In the genomic region with DNA sequence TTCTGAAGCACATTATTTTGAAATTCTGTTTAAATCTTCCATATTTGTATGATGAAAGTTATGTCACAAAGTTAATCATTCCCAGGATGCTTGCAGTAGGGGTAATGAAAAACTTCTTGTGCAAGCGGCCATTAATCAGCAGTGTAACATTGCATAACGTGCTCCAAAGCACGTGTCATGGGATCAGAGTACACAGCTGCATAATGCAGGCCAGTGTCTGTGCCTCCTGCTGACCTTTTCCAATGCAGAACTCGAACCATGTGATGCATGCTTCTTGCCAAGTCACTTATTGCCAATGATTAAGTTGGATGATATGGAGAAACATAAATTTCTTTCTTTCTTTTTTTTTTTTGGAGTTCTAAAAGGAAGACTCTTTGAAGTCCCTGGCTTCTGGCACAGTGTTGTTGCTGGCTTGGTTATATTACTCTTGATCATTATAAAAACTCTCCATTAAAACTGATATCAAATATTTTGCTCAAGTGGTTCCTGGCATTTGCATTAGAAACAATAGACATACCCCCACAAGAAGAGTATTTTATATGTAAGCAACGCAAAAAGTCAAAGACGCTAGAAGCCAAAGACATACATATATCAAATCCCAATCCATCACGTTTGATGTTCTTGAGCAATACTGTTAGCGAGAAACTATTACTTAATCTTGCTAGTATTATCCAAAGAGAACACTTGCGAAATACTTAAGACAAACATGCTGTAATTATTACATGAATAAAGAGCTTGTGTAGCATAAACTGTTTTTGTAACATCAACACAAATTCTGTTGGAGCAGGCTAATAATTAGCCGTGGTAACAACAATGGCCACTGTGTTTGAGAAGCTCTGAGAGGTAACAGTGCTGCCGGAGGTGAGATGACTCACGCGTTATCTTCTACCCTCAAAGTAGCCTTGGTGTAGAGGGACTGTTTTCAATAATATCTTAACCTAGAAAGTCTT, we compare ENCODE assay signal across 8 cellular contexts.
DNase-seq lines count a peak whose midpoint lies in the region; ATAC-seq and TF ChIP-seq lines count a peak whose summit lies in the region.

No MANE protein-coding gene starts in this region.

- peaks cover 12% of the 10 kb centered on the region for H3K4me1 ChIP-seq in parathyroid adenoma

- H3K9ac ChIP-seq in parathyroid adenoma, result no peak overlapping the region

- DNase-seq in fibroblast of the aortic adventitia (ENCODE audit: low read depth) (peak; percentile 99), NCI-H82 (lab: John Stamatoyannopoulos, UW) (no peak)
- no peak for DNase-seq in activated CD4-positive, alpha-beta T cell treated with anti-CD3 and anti-CD28 coated beads, Interleukin-2, amount 50 U/mL, for 4 hours

- H3K9me3 ChIP-seq in parathyroid adenoma (ENCODE audit: control insufficient read depth, low read length), result no peaks in the 10 kb centered on the region

- H3K4me3 ChIP-seq in fibroblast of the aortic adventitia (ENCODE audit: low read depth, low read length) (no peak overlapping the region), parathyroid adenoma (ENCODE audit: low read depth, low read length) (no peak overlapping the region)

- H3K36me3 ChIP-seq in parathyroid adenoma (ENCODE audit: control insufficient read depth, insufficient read depth, low read length), result no peaks in the 10 kb centered on the region

- no peaks in the 10 kb centered on the region for H3K79me2 ChIP-seq in parathyroid adenoma

- peak overlapping the region; percentile 15 for H3K27ac ChIP-seq in parathyroid adenoma

- H3K27me3 ChIP-seq in parathyroid adenoma (ENCODE audit: control insufficient read depth, insufficient read depth, low read length), result no peaks in the 10 kb centered on the region

- TF ChIP-seq CTCF in fibroblast of the aortic adventitia (IDR thresholded peaks at IDR 0.05; ENCODE audit: insufficient read depth, low read length) (no peak), parathyroid adenoma (IDR thresholded peaks at IDR 0.05) (no peak)

- H3K4me2 ChIP-seq in parathyroid adenoma (ENCODE audit: low read length), result peak overlapping the region; percentile 1

- ATAC-seq in GM19463 (IDR thresholded peaks at IDR 0.05; ENCODE audit: unreplicated experiment) (peak; percentile 44), HG02870 (IDR thresholded peaks at IDR 0.05; ENCODE audit: unreplicated experiment) (no peak), GM18870 (IDR thresholded peaks at IDR 0.05; ENCODE audit: unreplicated experiment) (no peak)

- H2AFZ ChIP-seq in parathyroid adenoma, result no peak overlapping the region

TF ChIP-seq in PFSK-1, 5 proteins besides CTCF, POLR2A, EP300 and RAD21:
- TF ChIP-seq FOXP2 (optimal IDR thresholded peaks at IDR 0.05; ENCODE audit: borderline replicate concordance, extremely low read depth, extremely low read length, insufficient read depth) (peak; percentile 97), SIN3A (IDR thresholded peaks at IDR 0.05; ENCODE audit: borderline replicate concordance, insufficient read depth, low read length) (no peak)
